ENCODE assay signal across 15 cellular contexts in genomic region chr3:43766672-43767465, GRCh38.
A peak's percentile ranks its signal among the peaks of the same experiment; 100 is the strongest.
DNase-seq lines count a peak whose midpoint lies in the region; ATAC-seq and TF ChIP-seq lines count a peak whose summit lies in the region.
"Had no signal": no experiment of that assay in that cellular context is flagged by ENCODE, and none has a peak within 500 bp of the region (broad histone marks: within the 10 kb centered on the region; RNA-seq: fewer than 3 reads in every experiment).

No MANE protein-coding gene starts in this region.

- DNase-seq in AG09319 (ENCODE audit: extremely low read depth, low read depth) = no peak
- peak; percentile 51 for DNase-seq in LNCaP clone FGC (ENCODE audit: low read depth)
- peak; percentile 35 for DNase-seq in astrocyte of the hippocampus (ENCODE audit: low read depth, low spot score)
- peak; percentile 72 to 91 for DNase-seq in foreskin keratinocyte
- no peak for DNase-seq in foreskin melanocyte
- DNase-seq in SK-N-DZ (ENCODE audit: low spot score) = no peak
- DNase-seq in GDM1 (lab: John Stamatoyannopoulos, UW) = no peak
- DNase-seq: effector CD4-positive, alpha-beta T cell; Karpas-422; left ventricle myocardium inferior; sigmoid colon; stimulated activated naive CD4-positive, alpha-beta T cell treated with Interleukin-2 at 50 U/mL for 16 hours; uterus had no signal

- ATAC-seq in foreskin keratinocyte (peak; percentile 18), HG03457 (IDR thresholded peaks at IDR 0.05; ENCODE audit: unreplicated experiment) (no peak)

- H3K4me1 ChIP-seq in foreskin keratinocyte = peaks cover 40% of the 10 kb centered on the region
- H3K4me1 ChIP-seq: uterus had no signal

- no peak overlapping the region for H3K27ac ChIP-seq in foreskin keratinocyte
- H3K27ac ChIP-seq: hepatocyte, left ventricle myocardium inferior, sigmoid colon, uterus had no signal

- H3K27me3 ChIP-seq in foreskin keratinocyte = no peaks in the 10 kb centered on the region
- H3K27me3 ChIP-seq: hepatocyte, sigmoid colon, uterus had no signal

- no peak overlapping the region for H3K4me3 ChIP-seq in LNCaP clone FGC (ENCODE audit: low read depth, low read length)
- H3K4me3 ChIP-seq: hepatocyte, left ventricle myocardium inferior, sigmoid colon, uterus had no signal

- peak; percentile 6 for TF ChIP-seq CTCF in AG09319 (IDR thresholded peaks at IDR 0.05; ENCODE audit: low read depth, low read length)
- TF ChIP-seq CTCF in LNCaP clone FGC (IDR thresholded peaks at IDR 0.05; ENCODE audit: control insufficient read depth, extremely low read depth, insufficient read depth) = no peak
- peak; percentile 42 for TF ChIP-seq CTCF in foreskin keratinocyte (conservative IDR thresholded peaks at IDR 0.05)

Comparison
In these comparisons a context has a peak if more than half of its experiments do, and no peak if none do; other contexts are left out.
1. DNase-seq: peak in LNCaP clone FGC (single experiment), astrocyte of the hippocampus (single experiment) and foreskin keratinocyte (2 of 2); none in AG09319 (single experiment), foreskin melanocyte (single experiment), SK-N-DZ (single experiment) and GDM1 (single experiment).